11 cellular contexts compared by ENCODE assay signal in the genomic region with DNA sequence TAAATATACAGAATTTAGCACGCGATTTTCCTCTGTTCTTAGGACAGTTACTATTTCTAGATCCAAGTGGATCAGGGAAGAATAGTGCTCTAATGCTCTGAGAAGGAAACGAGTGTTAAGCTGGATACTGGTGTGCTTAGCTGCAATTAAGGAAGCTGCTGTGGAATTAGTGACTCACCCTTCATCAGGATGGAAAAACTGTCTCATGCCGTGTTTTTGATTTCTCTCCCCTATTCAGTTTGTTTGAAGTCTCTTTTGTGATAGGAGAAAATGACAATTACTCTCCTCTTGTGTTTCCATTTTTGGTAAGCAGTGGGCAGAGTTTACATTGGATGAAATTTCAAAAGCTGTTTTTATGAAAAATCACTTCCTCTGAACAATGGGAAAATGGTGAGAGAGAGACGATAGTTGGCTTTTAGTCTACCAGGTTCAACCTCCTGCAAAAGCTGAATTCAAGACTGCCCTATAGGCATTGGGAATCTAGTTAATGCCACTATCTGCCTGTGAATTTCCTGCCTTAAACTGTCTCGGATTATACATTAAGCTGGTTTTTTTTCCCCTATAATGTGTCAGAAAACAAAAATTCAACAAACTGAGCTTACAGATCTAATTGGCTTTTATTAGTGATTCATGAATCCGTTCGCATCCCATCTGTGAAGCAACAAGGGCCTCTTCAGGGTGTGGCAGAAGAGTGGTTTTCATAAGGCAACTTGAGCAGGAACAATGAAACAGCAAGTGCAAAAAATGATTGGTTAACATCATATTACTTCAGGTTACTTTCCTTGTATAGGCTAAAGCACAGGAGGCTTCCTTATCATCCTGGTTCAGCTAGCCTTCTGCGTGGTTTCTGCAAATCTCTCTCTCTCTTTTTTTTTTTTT.
DNase-seq lines count a peak whose midpoint lies in the region; ATAC-seq and TF ChIP-seq lines count a peak whose summit lies in the region.
"Had no signal": no experiment of that assay in that cellular context is flagged by ENCODE, and none has a peak within 500 bp of the region (broad histone marks: within the 10 kb centered on the region; RNA-seq: fewer than 3 reads in every experiment).

No MANE protein-coding gene starts in this region.

- no TSS peak for BruUV-seq in MCF 10A (replicated peaks; lab: Mats Ljungman, UMichigan)

- no peaks in the 10 kb centered on the region for H3K4me1 Mint-ChIP-seq in MCF 10A (ENCODE audit: insufficient read depth, unreplicated experiment)
- H3K4me1 Mint-ChIP-seq in osteocyte (ENCODE audit: unreplicated experiment), result peaks cover 57% of the 10 kb centered on the region

- H3K4me3 Mint-ChIP-seq in MCF 10A (ENCODE audit: unreplicated experiment) (no peak overlapping the region), osteocyte (ENCODE audit: unreplicated experiment) (peak overlapping the region; percentile 4)
- H3K4me3 Mint-ChIP-seq: CD8-positive, alpha-beta T cell; naive B cell had no signal

- no peak for TF ChIP-seq POLR2A in breast epithelium (IDR thresholded peaks at IDR 0.05)

- no peaks in the 10 kb centered on the region for H3K27me3 Mint-ChIP-seq in MCF 10A (ENCODE audit: insufficient read depth, unreplicated experiment)
- no peaks in the 10 kb centered on the region for H3K27me3 Mint-ChIP-seq in osteocyte (ENCODE audit: unreplicated experiment)
- H3K27me3 Mint-ChIP-seq: naive B cell had no signal

- no peak overlapping the region for H3K4me3 ChIP-seq in breast epithelium
- H3K4me3 ChIP-seq: MG63 had no signal

- H3K36me3 Mint-ChIP-seq in MCF 10A (ENCODE audit: insufficient read depth, unreplicated experiment) (no peaks in the 10 kb centered on the region), osteocyte (ENCODE audit: unreplicated experiment) (no peaks in the 10 kb centered on the region)
- H3K36me3 Mint-ChIP-seq: CD8-positive, alpha-beta T cell had no signal

- H3K27ac Mint-ChIP-seq in MCF 10A (ENCODE audit: low read depth, unreplicated experiment) (no peak overlapping the region), osteocyte (ENCODE audit: unreplicated experiment) (peak overlapping the region; percentile 82)
- H3K27ac Mint-ChIP-seq: CD8-positive, alpha-beta T cell; naive B cell had no signal

- ATAC-seq in GM18907 (IDR thresholded peaks at IDR 0.05; ENCODE audit: unreplicated experiment), result no peak
- ATAC-seq: CD8-positive, alpha-beta T cell had no signal

- no peaks in the 10 kb centered on the region for H3K27me3 ChIP-seq in breast epithelium
- H3K27me3 ChIP-seq: MG63 had no signal

- intact Hi-C loops in MCF 10A (cut with micrococcal nuclease), result no loop called here
- intact Hi-C loops in breast epithelium (cut with DNase I; ENCODE audit: low total_unique reads), result no loop called here

- H3K9me3 Mint-ChIP-seq in MCF 10A (ENCODE audit: unreplicated experiment), result peaks cover 10% of the 10 kb centered on the region
- peaks cover 6% of the 10 kb centered on the region for H3K9me3 Mint-ChIP-seq in osteocyte (ENCODE audit: unreplicated experiment)
- H3K9me3 Mint-ChIP-seq: CD8-positive, alpha-beta T cell had no signal

- H3K27ac ChIP-seq in breast epithelium (peak overlapping the region in 1 of 2 donors; percentile 25), caudate nucleus (ENCODE audit: low read depth, low read length) (peak overlapping the region; percentile 58)

- peaks cover 0 to 4% of the 10 kb centered on the region in 2 donors for H3K4me1 ChIP-seq in breast epithelium

- H3K36me3 ChIP-seq in breast epithelium, result no peaks in the 10 kb centered on the region
- H3K36me3 ChIP-seq: MG63 had no signal

- POLR2A ChIA-PET in MCF 10A (lab: Yijun Ruan, JAX), result interaction anchor here (0.6 to 1.2 kb wide), 3 partner anchors 9 to 165 kb away, joined by 3 to 5 read pairs (median 3); no protein-coding TSS in a partner anchor

- TF ChIP-seq CTCF in MCF 10A (IDR thresholded peaks at IDR 0.05; ENCODE audit: unreplicated experiment) (no peak), breast epithelium (IDR thresholded peaks at IDR 0.05) (no peak), osteocyte (IDR thresholded peaks at IDR 0.05) (no peak)

- CTCF ChIA-PET in MCF 10A (lab: Yijun Ruan, JAX), result interaction anchor here (0.6 kb wide), 2 partner anchors 60 to 372 kb away, joined by 4 to 6 read pairs; no protein-coding TSS in a partner anchor

- peak; percentile 33 for DNase-seq in MCF 10A (ENCODE audit: unreplicated experiment)
- no peak for DNase-seq in breast epithelium (ENCODE audit: low spot score in 2 of 2)
- DNase-seq in NCI-H2227 (lab: John Stamatoyannopoulos, UW; ENCODE audit: unreplicated experiment), result peak; percentile 21
- peak in 2 of 61 donors; percentile 23 to 51 for DNase-seq in caudate nucleus (lab: John Stamatoyannopoulos, UW)
- no peak for DNase-seq in osteocyte (ENCODE audit: extremely low spot score, unreplicated experiment)
- DNase-seq in midbrain (lab: John Stamatoyannopoulos, UW), result no peak
- no peak for DNase-seq in retina
- DNase-seq: CD8-positive, alpha-beta T cell; MG63; naive B cell had no signal

- no peaks in the 10 kb centered on the region for H3K9me3 ChIP-seq in breast epithelium
- H3K9me3 ChIP-seq: MG63 had no signal

Comparison
In these comparisons a context has a peak if more than half of its experiments do, and no peak if none do; other contexts are left out.
1. DNase-seq: peak in MCF 10A (single experiment) and NCI-H2227 (single experiment); none in breast epithelium (0 of 2), osteocyte (single experiment), midbrain (single experiment) and retina (single experiment).